ENCODE assay signal across 1 cellular context in genomic region chr2:68357608-68358337, GRCh38.
TF ChIP-seq lines count a peak whose summit lies in the region.

No MANE protein-coding gene starts in this region.

TF ChIP-seq in GM12878, 131 proteins besides CTCF, POLR2A, EP300 and RAD21 (continued from another document):
- TF ChIP-seq REST (IDR thresholded peaks at IDR 0.05; ENCODE audit: low read depth, low read length) (no peak), YY1 (IDR thresholded peaks at IDR 0.05; ENCODE audit: low read depth, low read length) (peak; percentile 48; the same call in 1 of the 2 replicates)
TF ChIP-seq in GM12878: peak in this region for 5.
